In the genomic region with DNA sequence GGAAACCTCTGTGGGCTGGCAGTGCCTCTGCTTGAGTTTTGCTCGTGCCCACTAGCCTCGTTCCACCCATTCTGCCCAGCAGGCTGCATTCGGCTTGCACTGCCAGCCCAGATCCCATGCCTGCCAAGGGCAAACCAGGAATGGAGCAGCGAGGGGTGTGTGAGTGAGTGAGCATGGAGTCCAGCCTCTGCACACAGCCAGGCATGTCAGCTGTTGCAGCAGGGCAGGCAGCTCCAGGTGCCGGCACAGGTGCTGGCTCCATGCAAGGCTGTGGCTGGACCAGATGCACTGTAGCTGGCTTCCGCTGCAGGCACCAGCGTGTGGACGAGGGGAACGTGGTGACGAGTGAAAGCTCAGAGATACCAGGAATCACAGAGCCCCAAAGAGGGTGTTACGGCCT, we compare ENCODE assay signal across 15 cellular contexts.
DNase-seq lines count a peak whose midpoint lies in the region; ATAC-seq lines count a peak whose summit lies in the region.
"Had no signal": no experiment of that assay in that cellular context is flagged by ENCODE, and none has a peak within 500 bp of the region (broad histone marks: within the 10 kb centered on the region; RNA-seq: fewer than 3 reads in every experiment).

No MANE protein-coding gene starts in this region.

- H3K79me1 ChIP-seq in neuronal stem cell (ENCODE audit: low read depth, low read length): peaks cover 3% of the 10 kb centered on the region

- ATAC-seq in activated CD8-positive, alpha-beta memory T cell treated with anti-CD3 and anti-CD28 coated beads, Interleukin-2, amount 10 ng/mL, durations not matched to agents 7 days and 5 days: no peak
- ATAC-seq in T-helper 17 cell (no peak), HG03571 (IDR thresholded peaks at IDR 0.05; ENCODE audit: unreplicated experiment) (no peak)

- peak overlapping the region in 1 of 2 donors; percentile 63 for H3K4me3 ChIP-seq in neuronal stem cell (ENCODE audit: low read length in 2 of 2)

- H2AK5ac ChIP-seq in neuronal stem cell (ENCODE audit: low read depth, low read length): no peak overlapping the region

- H2BK5ac ChIP-seq in neuronal stem cell (ENCODE audit: low read length): no peak overlapping the region

- H3K9me3 ChIP-seq in T-helper 17 cell (ENCODE audit: control insufficient read depth, low read length, poor library complexity, severe bottlenecking) (no peaks in the 10 kb centered on the region), neuronal stem cell (replicated peaks in 1 of 2; ENCODE audit: control insufficient read depth in 2 of 2, insufficient read depth in 1 of 2, low read depth in 1 of 2, low read length in 2 of 2) (no peaks in the 10 kb centered on the region)
- H3K9me3 ChIP-seq: Caco-2 had no signal

- peak overlapping the region; percentile 74 for H4K91ac ChIP-seq in neuronal stem cell (ENCODE audit: low read depth, low read length, poor library complexity)

- DNase-seq in activated CD8-positive, alpha-beta memory T cell treated with anti-CD3 and anti-CD28 coated beads, Interleukin-2, amount 10 ng/mL, durations not matched to agents 7 days and 5 days: no peak
- no peak for DNase-seq in activated CD8-positive, alpha-beta memory T cell treated with anti-CD3 and anti-CD28 coated beads, Interleukin-2, amount 50 U/mL, for 48 hours
- DNase-seq in T-helper 17 cell (no peak), neuronal stem cell (ENCODE audit: low spot score) (no peak), SHP77 treated with DMSO at 0.1 percent for 48 hours (lab: John Stamatoyannopoulos, UW) (no peak), NCI-H526 treated with DMSO at 0.1 percent for 48 hours (lab: John Stamatoyannopoulos, UW) (no peak)
- DNase-seq: 8988T, Caco-2, H9, NCI-H1417, NCI-H1930, NCI-H2171, NCI-H510A had no signal

- no peak overlapping the region for H3K18ac ChIP-seq in neuronal stem cell (ENCODE audit: low read length)

- peak overlapping the region; percentile 55 for H3K27ac ChIP-seq in cingulate gyrus (ENCODE audit: low read depth, low read length)
- no peak overlapping the region for H3K27ac ChIP-seq in neuronal stem cell (replicated peaks; ENCODE audit: low read length)

- H3K23ac ChIP-seq in neuronal stem cell (ENCODE audit: low read depth, low read length, poor library complexity): peak overlapping the region; percentile 87

- no peak overlapping the region for H3K4ac ChIP-seq in neuronal stem cell (ENCODE audit: low read length)

- H3K4me2 ChIP-seq in neuronal stem cell (ENCODE audit: insufficient read depth, low read length, poor library complexity, severe bottlenecking): no peak overlapping the region

- H3K4me1 Mint-ChIP-seq in activated CD8-positive, alpha-beta memory T cell treated with anti-CD3 and anti-CD28 coated beads, Interleukin-2, amount 10 ng/mL, durations not matched to agents 7 days and 5 days: peaks cover 48% of the 10 kb centered on the region
- H3K4me1 Mint-ChIP-seq in T-helper 17 cell: peaks cover 2% of the 10 kb centered on the region

- no peak overlapping the region for H2BK15ac ChIP-seq in neuronal stem cell (ENCODE audit: low read length)

- no peaks in the 10 kb centered on the region for H3K27me3 Mint-ChIP-seq in activated CD8-positive, alpha-beta memory T cell treated with anti-CD3 and anti-CD28 coated beads, Interleukin-2, amount 10 ng/mL, durations not matched to agents 7 days and 5 days
- peaks cover 5% of the 10 kb centered on the region for H3K27me3 Mint-ChIP-seq in T-helper 17 cell

- no CpG with 5 or more reads among the region's 11 CpGs for WGBS in neuronal stem cell (ENCODE audit: extremely low coverage in 2 of 2, insufficient read length in 2 of 2, insufficient replicate concordance in 1 of 2), 2 donors

- no peak overlapping the region for H2BK120ac ChIP-seq in neuronal stem cell (ENCODE audit: low read depth, low read length)

- H3K36me3 ChIP-seq in neuronal stem cell (replicated peaks in 1 of 2; ENCODE audit: control insufficient read depth in 2 of 2, insufficient read depth in 2 of 2, low read length in 2 of 2): peaks cover 15 to 49% of the 10 kb centered on the region in 2 donors

- H2AFZ ChIP-seq in neuronal stem cell (ENCODE audit: low read length): no peak overlapping the region

- H2BK12ac ChIP-seq in neuronal stem cell (ENCODE audit: low read length): peak overlapping the region; percentile 2

- peak overlapping the region; percentile 85 for H3K27ac Mint-ChIP-seq in activated CD8-positive, alpha-beta memory T cell treated with anti-CD3 and anti-CD28 coated beads, Interleukin-2, amount 10 ng/mL, durations not matched to agents 7 days and 5 days
- peak overlapping the region; percentile 21 for H3K27ac Mint-ChIP-seq in T-helper 17 cell

- no peaks in the 10 kb centered on the region for H3K9me3 Mint-ChIP-seq in activated CD8-positive, alpha-beta memory T cell treated with anti-CD3 and anti-CD28 coated beads, Interleukin-2, amount 10 ng/mL, durations not matched to agents 7 days and 5 days (ENCODE audit: low read depth)
- H3K9me3 Mint-ChIP-seq: H9 had no signal

- no peaks in the 10 kb centered on the region for H3K4me1 ChIP-seq in neuronal stem cell (ENCODE audit: control insufficient read depth in 2 of 2, insufficient read depth in 1 of 2, low read depth in 1 of 2, low read length in 2 of 2)

- H3K4me3 Mint-ChIP-seq in activated CD8-positive, alpha-beta memory T cell treated with anti-CD3 and anti-CD28 coated beads, Interleukin-2, amount 10 ng/mL, durations not matched to agents 7 days and 5 days: peak overlapping the region; percentile 67
- H3K4me3 Mint-ChIP-seq in T-helper 17 cell: no peak overlapping the region
- H3K4me3 Mint-ChIP-seq: H9 had no signal

- no peak overlapping the region for H3K9ac ChIP-seq in neuronal stem cell (ENCODE audit: low read depth, low read length, poor library complexity)

- no peak overlapping the region for H4K8ac ChIP-seq in neuronal stem cell (ENCODE audit: low read depth, low read length)

- H3K36me3 Mint-ChIP-seq in activated CD8-positive, alpha-beta memory T cell treated with anti-CD3 and anti-CD28 coated beads, Interleukin-2, amount 10 ng/mL, durations not matched to agents 7 days and 5 days: no peaks in the 10 kb centered on the region
- peaks cover 2% of the 10 kb centered on the region for H3K36me3 Mint-ChIP-seq in T-helper 17 cell (ENCODE audit: low read depth)

- H3K14ac ChIP-seq in neuronal stem cell (ENCODE audit: low read length): no peak overlapping the region

- CTCF ChIA-PET in activated CD8-positive, alpha-beta memory T cell treated with anti-CD3 and anti-CD28 coated beads, Interleukin-2, amount 10 ng/mL, durations not matched to agents 7 days and 5 days (lab: Charles Lee): interaction anchor here (0.7 to 3.8 kb wide), 15 partner anchors 10 to 303 kb away, joined by 3 to 28 read pairs (median 3); no protein-coding TSS in a partner anchor

- H3K27me3 ChIP-seq in neuronal stem cell (ENCODE audit: control insufficient read depth in 3 of 3, insufficient read depth in 3 of 3, low read depth in 1 of 3, low read length in 3 of 3): no peaks in the 10 kb centered on the region
